Comparison of ENCODE assay signal across 1 cellular context in the genomic region with DNA sequence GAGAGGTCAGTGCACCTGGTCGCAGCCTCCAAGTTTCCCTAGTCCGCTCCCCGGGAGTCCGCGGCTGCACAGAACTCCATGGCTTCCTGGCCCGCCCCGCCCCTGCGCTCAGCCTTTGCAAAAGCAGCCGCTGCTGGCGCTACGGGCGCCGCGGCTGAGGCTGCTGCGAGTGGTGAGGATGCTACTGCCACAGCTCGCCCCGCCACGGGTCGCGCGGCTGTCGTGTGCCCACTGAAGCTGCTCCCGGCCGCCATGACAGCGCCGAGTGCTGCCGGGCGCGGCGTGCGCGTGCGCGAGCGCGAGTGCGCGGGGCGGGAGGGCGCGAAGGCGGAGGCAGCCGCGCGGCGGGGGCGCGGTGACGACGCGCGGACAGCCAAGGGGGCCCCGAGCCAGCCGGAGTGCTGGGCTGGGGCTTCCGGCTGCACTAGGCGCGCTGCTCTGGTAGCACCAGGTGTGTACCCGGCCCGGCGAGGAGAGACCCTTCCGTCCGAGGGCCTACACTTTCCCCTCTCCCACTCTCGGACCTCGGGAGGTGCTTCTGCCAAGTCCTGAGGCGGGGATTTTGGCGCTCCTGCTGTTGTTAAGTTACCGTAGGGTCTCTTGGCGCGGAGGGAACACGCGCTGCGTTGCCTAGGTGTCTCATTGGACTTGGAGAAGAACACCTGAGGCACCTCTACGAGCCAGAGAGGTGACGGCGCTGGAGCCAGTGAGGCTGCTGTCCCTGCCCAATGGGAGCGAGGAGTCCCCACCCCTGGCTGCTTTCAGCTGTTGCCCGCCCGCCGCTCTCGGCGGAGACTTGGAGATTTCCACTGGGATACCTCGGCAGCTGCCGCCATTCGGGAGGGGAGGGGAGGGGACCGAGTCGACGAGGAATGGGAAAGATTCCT.
A peak's percentile ranks its signal among the peaks of the same experiment; 100 is the strongest.
TF ChIP-seq lines count a peak whose summit lies in the region.

No MANE protein-coding gene starts in this region.

TF ChIP-seq in HEK293, 187 proteins besides CTCF, POLR2A, EP300 and RAD21 (continued from another document and continues in another):
- TF ChIP-seq, protein P1, sequence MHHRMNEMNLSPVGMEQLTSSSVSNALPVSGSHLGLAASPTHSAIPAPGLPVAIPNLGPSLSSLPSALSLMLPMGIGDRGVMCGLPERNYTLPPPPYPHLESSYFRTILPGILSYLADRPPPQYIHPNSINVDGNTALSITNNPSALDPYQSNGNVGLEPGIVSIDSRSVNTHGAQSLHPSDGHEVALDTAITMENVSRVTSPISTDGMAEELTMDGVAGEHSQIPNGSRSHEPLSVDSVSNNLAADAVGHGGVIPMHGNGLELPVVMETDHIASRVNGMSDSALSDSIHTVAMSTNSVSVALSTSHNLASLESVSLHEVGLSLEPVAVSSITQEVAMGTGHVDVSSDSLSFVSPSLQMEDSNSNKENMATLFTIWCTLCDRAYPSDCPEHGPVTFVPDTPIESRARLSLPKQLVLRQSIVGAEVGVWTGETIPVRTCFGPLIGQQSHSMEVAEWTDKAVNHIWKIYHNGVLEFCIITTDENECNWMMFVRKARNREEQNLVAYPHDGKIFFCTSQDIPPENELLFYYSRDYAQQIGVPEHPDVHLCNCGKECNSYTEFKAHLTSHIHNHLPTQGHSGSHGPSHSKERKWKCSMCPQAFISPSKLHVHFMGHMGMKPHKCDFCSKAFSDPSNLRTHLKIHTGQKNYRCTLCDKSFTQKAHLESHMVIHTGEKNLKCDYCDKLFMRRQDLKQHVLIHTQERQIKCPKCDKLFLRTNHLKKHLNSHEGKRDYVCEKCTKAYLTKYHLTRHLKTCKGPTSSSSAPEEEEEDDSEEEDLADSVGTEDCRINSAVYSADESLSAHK (tag by site-specific recombination; IDR thresholded peaks at IDR 0.05): no peak
- TF ChIP-seq, protein P2, sequence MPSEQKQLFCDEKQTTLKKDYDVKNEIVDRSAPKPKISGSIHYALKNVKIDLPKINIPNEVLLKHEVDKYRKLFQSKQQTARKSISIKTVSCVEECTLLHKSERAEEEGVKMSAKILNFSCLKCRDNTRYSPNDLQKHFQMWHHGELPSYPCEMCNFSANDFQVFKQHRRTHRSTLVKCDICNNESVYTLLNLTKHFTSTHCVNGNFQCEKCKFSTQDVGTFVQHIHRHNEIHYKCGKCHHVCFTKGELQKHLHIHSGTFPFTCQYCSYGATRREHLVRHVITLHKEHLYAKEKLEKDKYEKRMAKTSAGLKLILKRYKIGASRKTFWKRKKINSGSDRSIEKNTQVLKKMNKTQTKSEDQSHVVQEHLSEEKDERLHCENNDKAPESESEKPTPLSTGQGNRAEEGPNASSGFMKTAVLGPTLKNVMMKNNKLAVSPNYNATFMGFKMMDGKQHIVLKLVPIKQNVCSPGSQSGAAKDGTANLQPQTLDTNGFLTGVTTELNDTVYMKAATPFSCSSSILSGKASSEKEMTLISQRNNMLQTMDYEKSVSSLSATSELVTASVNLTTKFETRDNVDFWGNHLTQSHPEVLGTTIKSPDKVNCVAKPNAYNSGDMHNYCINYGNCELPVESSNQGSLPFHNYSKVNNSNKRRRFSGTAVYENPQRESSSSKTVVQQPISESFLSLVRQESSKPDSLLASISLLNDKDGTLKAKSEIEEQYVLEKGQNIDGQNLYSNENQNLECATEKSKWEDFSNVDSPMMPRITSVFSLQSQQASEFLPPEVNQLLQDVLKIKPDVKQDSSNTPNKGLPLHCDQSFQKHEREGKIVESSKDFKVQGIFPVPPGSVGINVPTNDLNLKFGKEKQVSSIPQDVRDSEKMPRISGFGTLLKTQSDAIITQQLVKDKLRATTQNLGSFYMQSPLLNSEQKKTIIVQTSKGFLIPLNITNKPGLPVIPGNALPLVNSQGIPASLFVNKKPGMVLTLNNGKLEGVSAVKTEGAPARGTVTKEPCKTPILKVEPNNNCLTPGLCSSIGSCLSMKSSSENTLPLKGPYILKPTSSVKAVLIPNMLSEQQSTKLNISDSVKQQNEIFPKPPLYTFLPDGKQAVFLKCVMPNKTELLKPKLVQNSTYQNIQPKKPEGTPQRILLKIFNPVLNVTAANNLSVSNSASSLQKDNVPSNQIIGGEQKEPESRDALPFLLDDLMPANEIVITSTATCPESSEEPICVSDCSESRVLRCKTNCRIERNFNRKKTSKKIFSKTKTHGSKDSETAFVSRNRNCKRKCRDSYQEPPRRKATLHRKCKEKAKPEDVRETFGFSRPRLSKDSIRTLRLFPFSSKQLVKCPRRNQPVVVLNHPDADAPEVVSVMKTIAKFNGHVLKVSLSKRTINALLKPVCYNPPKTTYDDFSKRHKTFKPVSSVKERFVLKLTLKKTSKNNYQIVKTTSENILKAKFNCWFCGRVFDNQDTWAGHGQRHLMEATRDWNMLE (tag by site-specific recombination; conservative IDR thresholded peaks at IDR 0.05; ENCODE audit: low read depth): no peak; the same call in 1 of the 2 replicates
- TF ChIP-seq ZNF561 (tag by site-specific recombination; IDR thresholded peaks at IDR 0.05; ENCODE audit: borderline replicate concordance) (no peak), ZNF544 (tag by site-specific recombination; IDR thresholded peaks at IDR 0.05) (no peak), ZNF350 (tag by site-specific recombination; IDR thresholded peaks at IDR 0.05) (no peak), ZNF423 (tag by site-specific recombination; IDR thresholded peaks at IDR 0.05) (no peak), ZNF600 (tag by site-specific recombination; IDR thresholded peaks at IDR 0.05) (0 out of 2 replicates have a peak, but pooled peaks have one; percentile 9), ZNF426 (tag by site-specific recombination; IDR thresholded peaks at IDR 0.05) (no peak), MEIS1 (CRISPR knock-in tag; IDR thresholded peaks at IDR 0.05; ENCODE audit: borderline replicate concordance) (no peak), ZNF138 (tag by site-specific recombination; IDR thresholded peaks at IDR 0.05; ENCODE audit: borderline replicate concordance) (no peak), ZNF266 (tag by site-specific recombination; IDR thresholded peaks at IDR 0.05; ENCODE audit: low read depth) (no peak), RBAK (tag by site-specific recombination; IDR thresholded peaks at IDR 0.05) (no peak), MYNN (tag by site-specific recombination; IDR thresholded peaks at IDR 0.05; ENCODE audit: borderline replicate concordance) (no peak), TRIM28 (IDR thresholded peaks at IDR 0.05; ENCODE audit: borderline replicate concordance, low read length) (no peak; the same call in none of the 2 replicates), ZNF223 (tag by site-specific recombination; IDR thresholded peaks at IDR 0.05) (no peak), ZFP41 (tag by site-specific recombination; IDR thresholded peaks at IDR 0.05; ENCODE audit: borderline replicate concordance) (no peak), ZNF24 (tag by site-specific recombination; IDR thresholded peaks at IDR 0.05) (no peak)
- TF ChIP-seq, protein P3, sequence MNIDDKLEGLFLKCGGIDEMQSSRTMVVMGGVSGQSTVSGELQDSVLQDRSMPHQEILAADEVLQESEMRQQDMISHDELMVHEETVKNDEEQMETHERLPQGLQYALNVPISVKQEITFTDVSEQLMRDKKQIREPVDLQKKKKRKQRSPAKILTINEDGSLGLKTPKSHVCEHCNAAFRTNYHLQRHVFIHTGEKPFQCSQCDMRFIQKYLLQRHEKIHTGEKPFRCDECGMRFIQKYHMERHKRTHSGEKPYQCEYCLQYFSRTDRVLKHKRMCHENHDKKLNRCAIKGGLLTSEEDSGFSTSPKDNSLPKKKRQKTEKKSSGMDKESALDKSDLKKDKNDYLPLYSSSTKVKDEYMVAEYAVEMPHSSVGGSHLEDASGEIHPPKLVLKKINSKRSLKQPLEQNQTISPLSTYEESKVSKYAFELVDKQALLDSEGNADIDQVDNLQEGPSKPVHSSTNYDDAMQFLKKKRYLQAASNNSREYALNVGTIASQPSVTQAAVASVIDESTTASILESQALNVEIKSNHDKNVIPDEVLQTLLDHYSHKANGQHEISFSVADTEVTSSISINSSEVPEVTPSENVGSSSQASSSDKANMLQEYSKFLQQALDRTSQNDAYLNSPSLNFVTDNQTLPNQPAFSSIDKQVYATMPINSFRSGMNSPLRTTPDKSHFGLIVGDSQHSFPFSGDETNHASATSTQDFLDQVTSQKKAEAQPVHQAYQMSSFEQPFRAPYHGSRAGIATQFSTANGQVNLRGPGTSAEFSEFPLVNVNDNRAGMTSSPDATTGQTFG (tag by site-specific recombination; IDR thresholded peaks at IDR 0.05; ENCODE audit: borderline replicate concordance): no peak
- TF ChIP-seq, protein P4, sequence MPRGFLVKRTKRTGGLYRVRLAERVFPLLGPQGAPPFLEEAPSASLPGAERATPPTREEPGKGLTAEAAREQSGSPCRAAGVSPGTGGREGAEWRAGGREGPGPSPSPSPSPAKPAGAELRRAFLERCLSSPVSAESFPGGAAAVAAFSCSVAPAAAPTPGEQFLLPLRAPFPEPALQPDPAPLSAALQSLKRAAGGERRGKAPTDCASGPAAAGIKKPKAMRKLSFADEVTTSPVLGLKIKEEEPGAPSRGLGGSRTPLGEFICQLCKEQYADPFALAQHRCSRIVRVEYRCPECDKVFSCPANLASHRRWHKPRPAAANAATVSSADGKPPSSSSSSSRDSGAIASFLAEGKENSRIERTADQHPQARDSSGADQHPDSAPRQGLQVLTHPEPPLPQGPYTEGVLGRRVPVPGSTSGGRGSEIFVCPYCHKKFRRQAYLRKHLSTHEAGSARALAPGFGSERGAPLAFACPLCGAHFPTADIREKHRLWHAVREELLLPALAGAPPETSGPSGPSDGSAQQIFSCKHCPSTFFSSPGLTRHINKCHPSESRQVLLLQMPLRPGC (tag by site-specific recombination; IDR thresholded peaks at IDR 0.05): no peak; the same call in 1 of the 2 replicates
- TF ChIP-seq, protein P5, sequence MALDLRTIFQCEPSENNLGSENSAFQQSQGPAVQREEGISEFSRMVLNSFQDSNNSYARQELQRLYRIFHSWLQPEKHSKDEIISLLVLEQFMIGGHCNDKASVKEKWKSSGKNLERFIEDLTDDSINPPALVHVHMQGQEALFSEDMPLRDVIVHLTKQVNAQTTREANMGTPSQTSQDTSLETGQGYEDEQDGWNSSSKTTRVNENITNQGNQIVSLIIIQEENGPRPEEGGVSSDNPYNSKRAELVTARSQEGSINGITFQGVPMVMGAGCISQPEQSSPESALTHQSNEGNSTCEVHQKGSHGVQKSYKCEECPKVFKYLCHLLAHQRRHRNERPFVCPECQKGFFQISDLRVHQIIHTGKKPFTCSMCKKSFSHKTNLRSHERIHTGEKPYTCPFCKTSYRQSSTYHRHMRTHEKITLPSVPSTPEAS (tag by site-specific recombination; IDR thresholded peaks at IDR 0.05): no peak
- TF ChIP-seq, protein P6, sequence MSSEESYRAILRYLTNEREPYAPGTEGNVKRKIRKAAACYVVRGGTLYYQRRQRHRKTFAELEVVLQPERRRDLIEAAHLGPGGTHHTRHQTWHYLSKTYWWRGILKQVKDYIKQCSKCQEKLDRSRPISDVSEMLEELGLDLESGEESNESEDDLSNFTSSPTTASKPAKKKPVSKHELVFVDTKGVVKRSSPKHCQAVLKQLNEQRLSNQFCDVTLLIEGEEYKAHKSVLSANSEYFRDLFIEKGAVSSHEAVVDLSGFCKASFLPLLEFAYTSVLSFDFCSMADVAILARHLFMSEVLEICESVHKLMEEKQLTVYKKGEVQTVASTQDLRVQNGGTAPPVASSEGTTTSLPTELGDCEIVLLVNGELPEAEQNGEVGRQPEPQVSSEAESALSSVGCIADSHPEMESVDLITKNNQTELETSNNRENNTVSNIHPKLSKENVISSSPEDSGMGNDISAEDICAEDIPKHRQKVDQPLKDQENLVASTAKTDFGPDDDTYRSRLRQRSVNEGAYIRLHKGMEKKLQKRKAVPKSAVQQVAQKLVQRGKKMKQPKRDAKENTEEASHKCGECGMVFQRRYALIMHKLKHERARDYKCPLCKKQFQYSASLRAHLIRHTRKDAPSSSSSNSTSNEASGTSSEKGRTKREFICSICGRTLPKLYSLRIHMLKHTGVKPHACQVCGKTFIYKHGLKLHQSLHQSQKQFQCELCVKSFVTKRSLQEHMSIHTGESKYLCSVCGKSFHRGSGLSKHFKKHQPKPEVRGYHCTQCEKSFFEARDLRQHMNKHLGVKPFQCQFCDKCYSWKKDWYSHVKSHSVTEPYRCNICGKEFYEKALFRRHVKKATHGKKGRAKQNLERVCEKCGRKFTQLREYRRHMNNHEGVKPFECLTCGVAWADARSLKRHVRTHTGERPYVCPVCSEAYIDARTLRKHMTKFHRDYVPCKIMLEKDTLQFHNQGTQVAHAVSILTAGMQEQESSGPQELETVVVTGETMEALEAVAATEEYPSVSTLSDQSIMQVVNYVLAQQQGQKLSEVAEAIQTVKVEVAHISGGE (tag by site-specific recombination; conservative IDR thresholded peaks at IDR 0.05; ENCODE audit: low read depth): peak; percentile 81
- TF ChIP-seq, protein P7, sequence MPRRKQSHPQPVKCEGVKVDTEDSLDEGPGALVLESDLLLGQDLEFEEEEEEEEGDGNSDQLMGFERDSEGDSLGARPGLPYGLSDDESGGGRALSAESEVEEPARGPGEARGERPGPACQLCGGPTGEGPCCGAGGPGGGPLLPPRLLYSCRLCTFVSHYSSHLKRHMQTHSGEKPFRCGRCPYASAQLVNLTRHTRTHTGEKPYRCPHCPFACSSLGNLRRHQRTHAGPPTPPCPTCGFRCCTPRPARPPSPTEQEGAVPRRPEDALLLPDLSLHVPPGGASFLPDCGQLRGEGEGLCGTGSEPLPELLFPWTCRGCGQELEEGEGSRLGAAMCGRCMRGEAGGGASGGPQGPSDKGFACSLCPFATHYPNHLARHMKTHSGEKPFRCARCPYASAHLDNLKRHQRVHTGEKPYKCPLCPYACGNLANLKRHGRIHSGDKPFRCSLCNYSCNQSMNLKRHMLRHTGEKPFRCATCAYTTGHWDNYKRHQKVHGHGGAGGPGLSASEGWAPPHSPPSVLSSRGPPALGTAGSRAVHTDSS (tag by site-specific recombination; IDR thresholded peaks at IDR 0.05): no peak
- TF ChIP-seq, protein P8, sequence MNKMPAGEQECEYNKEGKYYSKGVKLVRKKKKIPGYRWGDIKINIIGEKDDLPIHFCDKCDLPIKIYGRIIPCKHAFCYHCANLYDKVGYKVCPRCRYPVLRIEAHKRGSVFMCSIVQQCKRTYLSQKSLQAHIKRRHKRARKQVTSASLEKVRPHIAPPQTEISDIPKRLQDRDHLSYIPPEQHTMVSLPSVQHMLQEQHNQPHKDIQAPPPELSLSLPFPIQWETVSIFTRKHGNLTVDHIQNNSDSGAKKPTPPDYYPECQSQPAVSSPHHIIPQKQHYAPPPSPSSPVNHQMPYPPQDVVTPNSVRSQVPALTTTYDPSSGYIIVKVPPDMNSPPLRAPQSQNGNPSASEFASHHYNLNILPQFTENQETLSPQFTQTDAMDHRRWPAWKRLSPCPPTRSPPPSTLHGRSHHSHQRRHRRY (tag by site-specific recombination; IDR thresholded peaks at IDR 0.05): no peak
- TF ChIP-seq, protein P9, sequence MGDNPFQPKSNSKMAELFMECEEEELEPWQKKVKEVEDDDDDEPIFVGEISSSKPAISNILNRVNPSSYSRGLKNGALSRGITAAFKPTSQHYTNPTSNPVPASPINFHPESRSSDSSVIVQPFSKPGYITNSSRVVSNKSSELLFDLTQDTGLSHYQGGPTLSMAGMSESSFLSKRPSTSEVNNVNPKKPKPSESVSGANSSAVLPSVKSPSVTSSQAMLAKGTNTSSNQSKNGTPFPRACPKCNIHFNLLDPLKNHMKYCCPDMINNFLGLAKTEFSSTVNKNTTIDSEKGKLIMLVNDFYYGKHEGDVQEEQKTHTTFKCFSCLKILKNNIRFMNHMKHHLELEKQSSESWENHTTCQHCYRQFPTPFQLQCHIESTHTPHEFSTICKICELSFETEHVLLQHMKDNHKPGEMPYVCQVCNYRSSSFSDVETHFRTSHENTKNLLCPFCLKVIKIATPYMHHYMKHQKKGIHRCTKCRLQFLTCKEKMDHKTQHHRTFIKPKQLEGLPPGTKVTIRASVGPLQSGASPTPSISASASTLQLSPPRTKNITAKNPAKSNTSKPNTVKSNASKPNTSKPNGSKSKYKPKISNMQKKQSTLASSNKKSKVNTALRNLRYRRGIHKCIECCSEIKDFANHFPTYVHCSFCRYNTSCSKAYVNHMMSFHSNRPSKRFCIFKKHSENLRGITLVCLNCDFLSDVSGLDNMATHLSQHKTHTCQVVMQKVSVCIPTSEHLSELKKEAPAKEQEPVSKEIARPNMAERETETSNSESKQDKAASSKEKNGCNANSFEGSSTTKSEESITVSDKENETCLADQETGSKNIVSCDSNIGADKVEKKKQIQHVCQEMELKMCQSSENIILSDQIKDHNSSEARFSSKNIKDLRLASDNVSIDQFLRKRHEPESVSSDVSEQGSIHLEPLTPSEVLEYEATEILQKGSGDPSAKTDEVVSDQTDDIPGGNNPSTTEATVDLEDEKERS (tag by site-specific recombination; IDR thresholded peaks at IDR 0.05): no peak
